ENCODE assay signal across 1 cellular context in the genomic region with DNA sequence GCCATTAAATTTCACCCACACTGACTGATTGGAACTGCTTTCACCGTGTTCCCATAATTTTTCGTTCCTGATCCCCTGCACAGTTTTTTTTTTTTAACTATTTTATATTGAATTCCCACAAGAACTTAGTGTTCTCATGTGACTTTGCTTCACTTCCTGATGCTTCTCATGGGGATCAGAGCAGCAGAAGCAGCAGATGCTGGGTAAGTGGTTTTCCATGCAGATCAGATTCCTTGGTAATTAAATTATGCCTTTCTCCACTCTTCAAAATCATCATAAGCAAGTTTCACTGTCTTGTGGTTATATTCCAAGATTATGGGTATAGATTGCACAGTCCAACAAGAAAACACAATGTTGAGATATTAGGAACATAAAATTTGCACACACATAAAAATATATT.
TF ChIP-seq lines count a peak whose summit lies in the region.

No MANE protein-coding gene starts in this region.

TF ChIP-seq in SK-N-SH treated with all-trans-retinoic acid at 6 μM for 48 hours, 23 proteins besides CTCF, POLR2A, EP300 and RAD21 (continued from another document):
- TF ChIP-seq, protein P1, sequence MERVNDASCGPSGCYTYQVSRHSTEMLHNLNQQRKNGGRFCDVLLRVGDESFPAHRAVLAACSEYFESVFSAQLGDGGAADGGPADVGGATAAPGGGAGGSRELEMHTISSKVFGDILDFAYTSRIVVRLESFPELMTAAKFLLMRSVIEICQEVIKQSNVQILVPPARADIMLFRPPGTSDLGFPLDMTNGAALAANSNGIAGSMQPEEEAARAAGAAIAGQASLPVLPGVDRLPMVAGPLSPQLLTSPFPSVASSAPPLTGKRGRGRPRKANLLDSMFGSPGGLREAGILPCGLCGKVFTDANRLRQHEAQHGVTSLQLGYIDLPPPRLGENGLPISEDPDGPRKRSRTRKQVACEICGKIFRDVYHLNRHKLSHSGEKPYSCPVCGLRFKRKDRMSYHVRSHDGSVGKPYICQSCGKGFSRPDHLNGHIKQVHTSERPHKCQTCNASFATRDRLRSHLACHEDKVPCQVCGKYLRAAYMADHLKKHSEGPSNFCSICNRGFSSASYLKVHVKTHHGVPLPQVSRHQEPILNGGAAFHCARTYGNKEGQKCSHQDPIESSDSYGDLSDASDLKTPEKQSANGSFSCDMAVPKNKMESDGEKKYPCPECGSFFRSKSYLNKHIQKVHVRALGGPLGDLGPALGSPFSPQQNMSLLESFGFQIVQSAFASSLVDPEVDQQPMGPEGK (CRISPR knock-in tag; IDR thresholded peaks at IDR 0.05; ENCODE audit: borderline replicate concordance) = no peak
